In genomic region chr9:130713286-130713975, GRCh38 we compare ENCODE assay signal across 8 cellular contexts. TPM values are rescaled to one million over a fixed set of nuclear protein-coding genes. Genes with fewer than 3 reads are reported as not detected.
DNase-seq lines count a peak whose midpoint lies in the region; ATAC-seq, FAIRE-seq and TF ChIP-seq lines count a peak whose summit lies in the region.

No MANE protein-coding gene starts in this region.

- H3K27ac Mint-ChIP-seq in IgD-negative memory B cell (peak overlapping the region; percentile 90 to 97 (median 95)), astrocyte (ENCODE audit: unreplicated experiment) (peak overlapping the region; percentile 72)

- TF ChIP-seq CTCF in astrocyte (IDR thresholded peaks at IDR 0.05; ENCODE audit: insufficient read depth, low read depth, low read length) = no peak

- peaks cover 26 to 31% (median 28%) of the 10 kb centered on the region in 3 donors for H3K4me1 Mint-ChIP-seq in IgD-negative memory B cell
- H3K4me1 Mint-ChIP-seq in astrocyte (ENCODE audit: low read depth, unreplicated experiment) = peaks cover 11% of the 10 kb centered on the region

- peak overlapping the region; percentile 89 to 99 (median 96) for H3K4me3 Mint-ChIP-seq in IgD-negative memory B cell
- H3K4me3 Mint-ChIP-seq in astrocyte (ENCODE audit: unreplicated experiment) = peak overlapping the region; percentile 97

- H2AFZ ChIP-seq in astrocyte (ENCODE audit: low read depth, low read length) = peak overlapping the region; percentile 85

- H3K4me2 ChIP-seq in astrocyte (ENCODE audit: low read length) = peak overlapping the region; percentile 93

- DNase-seq in GM03348 (ENCODE audit: low spot score) = peak; percentile 34
- DNase-seq in astrocyte (ENCODE audit: low read depth) = no peak
- no peak for DNase-seq in NCI-H2227 (lab: John Stamatoyannopoulos, UW; ENCODE audit: unreplicated experiment)
- DNase-seq in GF-D8 (lab: John Stamatoyannopoulos, UW) = no peak

- H3K27me3 ChIP-seq in astrocyte (ENCODE audit: insufficient read depth, low read length) = no peaks in the 10 kb centered on the region

- peaks cover 44% of the 10 kb centered on the region for H4K20me1 ChIP-seq in astrocyte (ENCODE audit: insufficient read depth, low read length)

- H3K4me3 ChIP-seq in astrocyte (ENCODE audit: insufficient read depth, low read depth, low read length) = peak overlapping the region; percentile 69
- H3K4me3 ChIP-seq in iPS-18c (ENCODE audit: insufficient read depth, low read depth, low read length) = peak overlapping the region; percentile 89
- peak overlapping the region; percentile 55 to 100 (median 87) for H3K4me3 ChIP-seq in skin epidermis

- H3K36me3 ChIP-seq in astrocyte (ENCODE audit: insufficient read depth, low read length) = no peaks in the 10 kb centered on the region

- H3K36me3 Mint-ChIP-seq in IgD-negative memory B cell (no peaks in the 10 kb centered on the region), astrocyte (ENCODE audit: low read depth, unreplicated experiment) (no peaks in the 10 kb centered on the region)

- no peaks in the 10 kb centered on the region for H3K9me3 Mint-ChIP-seq in IgD-negative memory B cell
- peaks cover 2% of the 10 kb centered on the region for H3K9me3 Mint-ChIP-seq in astrocyte (ENCODE audit: unreplicated experiment)

- no peaks in the 10 kb centered on the region for H3K27me3 Mint-ChIP-seq in IgD-negative memory B cell
- no peaks in the 10 kb centered on the region for H3K27me3 Mint-ChIP-seq in astrocyte (ENCODE audit: low read depth, unreplicated experiment)

- peak overlapping the region; percentile 89 for H3K9ac ChIP-seq in astrocyte (ENCODE audit: low read length)

- H3K79me2 ChIP-seq in astrocyte (ENCODE audit: insufficient read depth, low read length) = peaks cover 55% of the 10 kb centered on the region

- no peak for FAIRE-seq in astrocyte (lab: Jason Lieb, UNC)

- H3K27ac ChIP-seq in astrocyte (ENCODE audit: low read depth, low read length) (peak overlapping the region; percentile 98), skin epidermis (peak overlapping the region; percentile 83 to 100 (median 99))

- H3K9me3 ChIP-seq in astrocyte (ENCODE audit: insufficient read depth, low read depth, low read length) (no peaks in the 10 kb centered on the region), iPS-18c (ENCODE audit: control insufficient read depth, insufficient read depth, low read length) (no peaks in the 10 kb centered on the region)

- ATAC-seq in HG03159 (IDR thresholded peaks at IDR 0.05; ENCODE audit: unreplicated experiment) = no peak

- peaks cover 8% of the 10 kb centered on the region for H3K4me1 ChIP-seq in astrocyte (ENCODE audit: insufficient read depth, low read length)

RNA-seq across cellular contexts. Expression of gene EXOSC2, which starts 19.9 kb away (rescaled TPM):
- 23.2 TPM for polyA plus RNA-seq in IgD-negative memory B cell
- total RNA-seq in astrocyte = 21.0 and 28.1 TPM in 2 replicates

RNA-seq across cellular contexts. Expression of gene PRDM12, which starts 49.0 kb away (rescaled TPM):
- not detected for polyA plus RNA-seq in IgD-negative memory B cell
- total RNA-seq in astrocyte = 0.23 and 0.38 TPM in 2 replicates
